In genomic region chr20:51050636-51051035, GRCh38 we compare ENCODE assay signal across 17 cellular contexts. TPM values are rescaled to one million over a fixed set of nuclear protein-coding genes. Genes with fewer than 3 reads are reported as not detected.
DNase-seq lines count a peak whose midpoint lies in the region; FAIRE-seq and TF ChIP-seq lines count a peak whose summit lies in the region.
"Had no signal": no experiment of that assay in that cellular context is flagged by ENCODE, and none has a peak within 500 bp of the region (broad histone marks: within the 10 kb centered on the region; RNA-seq: fewer than 3 reads in every experiment).

No MANE protein-coding gene starts in this region.

- no peaks in the 10 kb centered on the region for H3K4me1 ChIP-seq in spleen

- intact Hi-C loops in spleen (cut with DNase I; ENCODE audit: low total_unique reads) = no loop called here

- FAIRE-seq in bronchial epithelial cell (lab: Jason Lieb, UNC) = peak; percentile 58
- FAIRE-seq: GM12878, GM18507 had no signal

- DNase-seq in ELF-1 (ENCODE audit: low read depth, low spot score) (peak; percentile 67), bronchial epithelial cell (ENCODE audit: low read depth) (no peak), left kidney (ENCODE audit: low read depth, low spot score) (peak; percentile 74), spleen (peak; percentile 20), GOT3 (lab: John Stamatoyannopoulos, UW) (no peak)
- no peak for DNase-seq in stimulated activated naive CD4-positive, alpha-beta T cell treated with Interleukin-2 at 50 U/mL for 16 hours (lab: John Stamatoyannopoulos, UW)
- DNase-seq in stimulated activated CD4-positive, alpha-beta T cell treated with anti-CD3 and anti-CD28 coated beads, Interleukin-4, amount 100 ng/mL, for 4 hours = no peak
- DNase-seq: ACHN; C1 segment of cervical spinal cord; Calu3; CD4-positive, alpha-beta T cell; DMS 273 treated with DMSO at 0.1 percent for 48 hours; GM23248; H7 had no signal

- H3K4me3 ChIP-seq in bronchial epithelial cell (ENCODE audit: low read depth, low read length) = no peak overlapping the region
- no peak overlapping the region for H3K4me3 ChIP-seq in spleen
- H3K4me3 ChIP-seq: GM12878, GM23248 had no signal

- TF ChIP-seq CTCF in bronchial epithelial cell (IDR thresholded peaks at IDR 0.05; ENCODE audit: insufficient read depth, low read length, severe bottlenecking) (no peak), spleen (IDR thresholded peaks at IDR 0.05 in 8 of 11, conservative IDR thresholded peaks at IDR 0.05 in 3 of 11) (no peak)

- no peak for TF ChIP-seq POLR2A in spleen (IDR thresholded peaks at IDR 0.05)

- H3K36me3 ChIP-seq in bronchial epithelial cell (ENCODE audit: control insufficient read depth, insufficient read depth, low read length) (no peaks in the 10 kb centered on the region), spleen (no peaks in the 10 kb centered on the region)

- 21 to 32% (median 28%) methylated on average over 7 of the region's 7 CpGs for WGBS in spleen, 5 donors

- H3K9me3 ChIP-seq in spleen = peaks cover 0 to 10% (median 7%) of the 10 kb centered on the region in 8 donors

- no peak overlapping the region for H3K27ac ChIP-seq in spleen
- H3K27ac ChIP-seq: GM23248, HL-60 had no signal

- H3K27me3 ChIP-seq in bronchial epithelial cell (ENCODE audit: control insufficient read depth, insufficient read depth, low read length) = peaks cover 6% of the 10 kb centered on the region
- peaks cover 0 to 51% (median 0%) of the 10 kb centered on the region in 7 donors for H3K27me3 ChIP-seq in spleen (replicated peaks in 1 of 7)

RNA-seq across cellular contexts. Expression of gene KCNG1, which starts 27.7 kb away (rescaled TPM):
- total RNA-seq in bronchial epithelial cell (90.6 and 91.1 TPM in 2 replicates), spleen (1 to 10 TPM; 1.6 to 5.0 (median 3.5) TPM)
- 1 to 10 TPM in 2 of 3 donors, under 1 TPM in 1; 0.35 to 3.0 (median 1.9) TPM for polyA plus RNA-seq in spleen
- total RNA-seq: CD4-positive, alpha-beta T cell; GM12878 had no signal
- polyA plus RNA-seq: GM12878 had no signal

Comparison
In these comparisons a context has a peak if more than half of its experiments do, and no peak if none do; other contexts are left out.
1. DNase-seq: peak in ELF-1 (single experiment), left kidney (single experiment) and spleen (single experiment); none in bronchial epithelial cell (single experiment), stimulated activated naive CD4-positive, alpha-beta T cell treated with Interleukin-2 at 50 U/mL for 16 hours (single experiment), stimulated activated CD4-positive, alpha-beta T cell treated with anti-CD3 and anti-CD28 coated beads, Interleukin-4, amount 100 ng/mL, for 4 hours (0 of 2) and GOT3 (single experiment).
2. RNA of gene KCNG1, which starts 27.7 kb away (total RNA-seq): 90.6 to 91.1 TPM in bronchial epithelial cell; 1.6 to 5.0 TPM in spleen; every median in the first group is over 10 times any median in the second.